8 cellular contexts compared by ENCODE assay signal in the genomic region with DNA sequence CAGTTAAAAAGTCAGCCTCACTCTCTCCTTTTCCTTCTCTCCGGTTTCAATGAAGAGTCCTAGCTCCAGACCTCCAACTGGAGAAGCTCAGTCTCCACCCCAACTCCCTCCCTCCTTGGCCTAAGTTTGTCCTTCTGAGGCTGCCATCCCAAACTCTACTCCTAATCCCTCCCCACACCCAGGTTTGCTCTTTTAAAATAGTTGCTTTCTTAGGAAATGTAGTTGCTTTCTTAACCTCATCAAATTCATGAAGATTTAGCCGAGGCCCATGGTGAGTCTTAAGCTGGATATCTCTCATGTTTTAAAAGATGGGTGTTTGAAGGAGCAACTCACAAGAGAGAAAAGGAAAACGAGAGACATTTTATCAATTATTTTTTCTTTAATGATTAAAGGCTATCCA. TPM values are rescaled to one million over a fixed set of nuclear protein-coding genes. Genes with fewer than 3 reads are reported as not detected.
A peak's percentile ranks its signal among the peaks of the same experiment; 100 is the strongest.
DNase-seq lines count a peak whose midpoint lies in the region; ATAC-seq and TF ChIP-seq lines count a peak whose summit lies in the region.

No MANE protein-coding gene starts in this region.

- H3K27me3 ChIP-seq in DOHH2 (ENCODE audit: control insufficient read depth, low read length) (no peaks in the 10 kb centered on the region), Loucy (ENCODE audit: insufficient read depth, low read length, poor library complexity, severe bottlenecking) (no peaks in the 10 kb centered on the region), testis (no peaks in the 10 kb centered on the region)

- H3K27ac ChIP-seq in DOHH2 (ENCODE audit: low read depth, low read length) (no peak overlapping the region), testis (peak overlapping the region in 1 of 2 donors; percentile 67)

- H3K36me3 ChIP-seq in DOHH2 (ENCODE audit: control insufficient read depth, low read length), result peaks cover 16% of the 10 kb centered on the region
- H3K36me3 ChIP-seq in Loucy (ENCODE audit: insufficient read depth, low read length), result no peaks in the 10 kb centered on the region
- no peaks in the 10 kb centered on the region for H3K36me3 ChIP-seq in testis (ENCODE audit: low read depth, missing control alignments)

- H3K79me2 ChIP-seq in DOHH2 (ENCODE audit: control insufficient read depth, low read length) (peaks cover 8% of the 10 kb centered on the region), Loucy (ENCODE audit: insufficient read depth, low read length) (peaks cover 17% of the 10 kb centered on the region)

- in situ Hi-C loops in astrocyte of the cerebellum (cut with HindIII; ENCODE audit: low sequenced_read_pairs), result no loop called here

- TF ChIP-seq CTCF in DOHH2 (IDR thresholded peaks at IDR 0.05; ENCODE audit: low read depth, low read length, poor library complexity, severe bottlenecking), result no peak
- no peak for TF ChIP-seq CTCF in Loucy (conservative IDR thresholded peaks at IDR 0.05; ENCODE audit: low read length)
- TF ChIP-seq CTCF in astrocyte of the cerebellum (IDR thresholded peaks at IDR 0.05; ENCODE audit: low read depth, low read length, missing control alignments), result no peak
- no peak for TF ChIP-seq CTCF in testis (IDR thresholded peaks at IDR 0.05)

- no peaks in the 10 kb centered on the region for H3K9me2 ChIP-seq in DOHH2 (replicated peaks; ENCODE audit: control insufficient read depth, low read length)
- H3K9me2 ChIP-seq in Loucy (replicated peaks; ENCODE audit: low read depth, low read length), result no peaks in the 10 kb centered on the region

- peak overlapping the region; percentile 90 for H3K9ac ChIP-seq in Loucy (ENCODE audit: low read depth, low read length, poor library complexity, severe bottlenecking)

- peak overlapping the region; percentile 62 for H3K4me2 ChIP-seq in DOHH2 (ENCODE audit: low read length)
- peak overlapping the region; percentile 88 for H3K4me2 ChIP-seq in Loucy (ENCODE audit: low read depth, low read length, poor library complexity, severe bottlenecking)

- intact Hi-C loops in testis (cut with DNase I; ENCODE audit: low total_unique reads), result no loop called here

- DNase-seq in astrocyte of the cerebellum (ENCODE audit: low read depth) (no peak), iPS-NIHi7 (ENCODE audit: extremely low spot score) (peak; percentile 58), testis (peak; percentile 74), T-helper 9 cell (no peak), NCI-H1105 treated with DMSO at 0.1 percent for 48 hours (lab: John Stamatoyannopoulos, UW) (no peak)

- H3K4me3 ChIP-seq in DOHH2 (ENCODE audit: low read length), result peak overlapping the region; percentile 92
- peak overlapping the region; percentile 87 for H3K4me3 ChIP-seq in Loucy (ENCODE audit: low read length, poor library complexity, severe bottlenecking)
- H3K4me3 ChIP-seq in astrocyte of the cerebellum (ENCODE audit: low read depth, low read length), result peak overlapping the region; percentile 22
- peak overlapping the region; percentile 71 to 80 for H3K4me3 ChIP-seq in testis

- 23 to 37% methylated on average over 3 of the region's 3 CpGs for WGBS in testis, 2 donors

- H3K4me1 ChIP-seq in DOHH2 (ENCODE audit: control insufficient read depth, low read length) (peaks cover 24% of the 10 kb centered on the region), Loucy (ENCODE audit: insufficient read depth, low read length, poor library complexity, severe bottlenecking) (peaks cover 31% of the 10 kb centered on the region), testis (no peaks in the 10 kb centered on the region)

- H3K9me3 ChIP-seq in DOHH2 (ENCODE audit: control insufficient read depth, insufficient read depth, low read length), result no peaks in the 10 kb centered on the region
- H3K9me3 ChIP-seq in Loucy (ENCODE audit: insufficient read depth, low read depth, low read length), result no peaks in the 10 kb centered on the region
- no peaks in the 10 kb centered on the region for H3K9me3 ChIP-seq in testis

- H3F3A ChIP-seq in DOHH2 (ENCODE audit: control insufficient read depth, insufficient read depth) (0 out of 2 replicates have a peak, but pooled peaks cover 6% of the 10 kb centered on the region), Loucy (ENCODE audit: low read depth) (no peaks in the 10 kb centered on the region)

- no peak for ATAC-seq in GM21737 (IDR thresholded peaks at IDR 0.05; ENCODE audit: unreplicated experiment)

- no peak for TF ChIP-seq POLR2A in testis (IDR thresholded peaks at IDR 0.05)

- H2AFZ ChIP-seq in Loucy (ENCODE audit: low read length), result peak overlapping the region; percentile 89

- H4K20me1 ChIP-seq in DOHH2 (ENCODE audit: control insufficient read depth, insufficient read depth, low read depth, low read length) (no peaks in the 10 kb centered on the region), Loucy (ENCODE audit: insufficient read depth, low read length, poor library complexity, severe bottlenecking) (no peaks in the 10 kb centered on the region)

RNA-seq across cellular contexts. Expression of a gene that starts 0.9 kb away (rescaled TPM):
- total RNA-seq in testis, result 10 to 100 TPM; 55.6 to 59.5 TPM
- 126 TPM for polyA plus RNA-seq in testis (ENCODE audit: insufficient read depth, low read depth, low replicate concordance)

Comparison
In these comparisons a context has a peak if more than half of its experiments do, and no peak if none do; other contexts are left out.
1. H3K4me3 ChIP-seq: peak in every context shown above with its lines; median percentile 92 in DOHH2; 87 in Loucy; 76 in testis; 22 in astrocyte of the cerebellum.
2. DNase-seq: peak in iPS-NIHi7 (single experiment) and testis (single experiment); none in astrocyte of the cerebellum (single experiment), T-helper 9 cell (single experiment) and NCI-H1105 treated with DMSO at 0.1 percent for 48 hours (single experiment).